Comparison of ENCODE assay signal across 1 cellular context in genomic region chr19:35254341-35255297, GRCh38.
TF ChIP-seq lines count a peak whose summit lies in the region.

No MANE protein-coding gene starts in this region.

TF ChIP-seq in HEK293, 187 proteins besides CTCF, POLR2A, EP300 and RAD21 (continued from another document):
- TF ChIP-seq, protein P1, sequence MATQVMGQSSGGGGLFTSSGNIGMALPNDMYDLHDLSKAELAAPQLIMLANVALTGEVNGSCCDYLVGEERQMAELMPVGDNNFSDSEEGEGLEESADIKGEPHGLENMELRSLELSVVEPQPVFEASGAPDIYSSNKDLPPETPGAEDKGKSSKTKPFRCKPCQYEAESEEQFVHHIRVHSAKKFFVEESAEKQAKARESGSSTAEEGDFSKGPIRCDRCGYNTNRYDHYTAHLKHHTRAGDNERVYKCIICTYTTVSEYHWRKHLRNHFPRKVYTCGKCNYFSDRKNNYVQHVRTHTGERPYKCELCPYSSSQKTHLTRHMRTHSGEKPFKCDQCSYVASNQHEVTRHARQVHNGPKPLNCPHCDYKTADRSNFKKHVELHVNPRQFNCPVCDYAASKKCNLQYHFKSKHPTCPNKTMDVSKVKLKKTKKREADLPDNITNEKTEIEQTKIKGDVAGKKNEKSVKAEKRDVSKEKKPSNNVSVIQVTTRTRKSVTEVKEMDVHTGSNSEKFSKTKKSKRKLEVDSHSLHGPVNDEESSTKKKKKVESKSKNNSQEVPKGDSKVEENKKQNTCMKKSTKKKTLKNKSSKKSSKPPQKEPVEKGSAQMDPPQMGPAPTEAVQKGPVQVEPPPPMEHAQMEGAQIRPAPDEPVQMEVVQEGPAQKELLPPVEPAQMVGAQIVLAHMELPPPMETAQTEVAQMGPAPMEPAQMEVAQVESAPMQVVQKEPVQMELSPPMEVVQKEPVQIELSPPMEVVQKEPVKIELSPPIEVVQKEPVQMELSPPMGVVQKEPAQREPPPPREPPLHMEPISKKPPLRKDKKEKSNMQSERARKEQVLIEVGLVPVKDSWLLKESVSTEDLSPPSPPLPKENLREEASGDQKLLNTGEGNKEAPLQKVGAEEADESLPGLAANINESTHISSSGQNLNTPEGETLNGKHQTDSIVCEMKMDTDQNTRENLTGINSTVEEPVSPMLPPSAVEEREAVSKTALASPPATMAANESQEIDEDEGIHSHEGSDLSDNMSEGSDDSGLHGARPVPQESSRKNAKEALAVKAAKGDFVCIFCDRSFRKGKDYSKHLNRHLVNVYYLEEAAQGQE (tag by site-specific recombination; IDR thresholded peaks at IDR 0.05), result no peak
- no peak for TF ChIP-seq ZNF398 (tag by site-specific recombination; IDR thresholded peaks at IDR 0.05)
- no peak for TF ChIP-seq ZNF214 (tag by site-specific recombination; IDR thresholded peaks at IDR 0.05; ENCODE audit: borderline replicate concordance)
- TF ChIP-seq, protein P2, sequence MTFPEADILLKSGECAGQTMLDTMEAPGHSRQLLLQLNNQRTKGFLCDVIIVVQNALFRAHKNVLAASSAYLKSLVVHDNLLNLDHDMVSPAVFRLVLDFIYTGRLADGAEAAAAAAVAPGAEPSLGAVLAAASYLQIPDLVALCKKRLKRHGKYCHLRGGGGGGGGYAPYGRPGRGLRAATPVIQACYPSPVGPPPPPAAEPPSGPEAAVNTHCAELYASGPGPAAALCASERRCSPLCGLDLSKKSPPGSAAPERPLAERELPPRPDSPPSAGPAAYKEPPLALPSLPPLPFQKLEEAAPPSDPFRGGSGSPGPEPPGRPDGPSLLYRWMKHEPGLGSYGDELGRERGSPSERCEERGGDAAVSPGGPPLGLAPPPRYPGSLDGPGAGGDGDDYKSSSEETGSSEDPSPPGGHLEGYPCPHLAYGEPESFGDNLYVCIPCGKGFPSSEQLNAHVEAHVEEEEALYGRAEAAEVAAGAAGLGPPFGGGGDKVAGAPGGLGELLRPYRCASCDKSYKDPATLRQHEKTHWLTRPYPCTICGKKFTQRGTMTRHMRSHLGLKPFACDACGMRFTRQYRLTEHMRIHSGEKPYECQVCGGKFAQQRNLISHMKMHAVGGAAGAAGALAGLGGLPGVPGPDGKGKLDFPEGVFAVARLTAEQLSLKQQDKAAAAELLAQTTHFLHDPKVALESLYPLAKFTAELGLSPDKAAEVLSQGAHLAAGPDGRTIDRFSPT (tag by site-specific recombination; IDR thresholded peaks at IDR 0.05), result no peak
